10 cellular contexts compared by ENCODE assay signal in genomic region chr17:75392559-75392958, GRCh38. TPM values are rescaled to one million over a fixed set of nuclear protein-coding genes. Genes with fewer than 3 reads are reported as not detected.
DNase-seq lines count a peak whose midpoint lies in the region; ATAC-seq, FAIRE-seq and TF ChIP-seq lines count a peak whose summit lies in the region.
"Had no signal": no experiment of that assay in that cellular context is flagged by ENCODE, and none has a peak within 500 bp of the region (broad histone marks: within the 10 kb centered on the region; RNA-seq: fewer than 3 reads in every experiment).

No MANE protein-coding gene starts in this region.

- no peak for TF ChIP-seq POLR2A in endothelial cell of umbilical vein (IDR thresholded peaks at IDR 0.05; ENCODE audit: low read depth, low read length)

- H3K27me3 Mint-ChIP-seq in CD8-positive, alpha-beta memory T cell = no peaks in the 10 kb centered on the region

- peaks cover 5% of the 10 kb centered on the region for H4K20me1 ChIP-seq in endothelial cell of umbilical vein (replicated peaks; ENCODE audit: control insufficient read depth, extremely low read depth, insufficient read depth, low read length)

- H3K4me1 Mint-ChIP-seq in CD8-positive, alpha-beta memory T cell = peaks cover 76 to 93% (median 92%) of the 10 kb centered on the region in 3 donors

- no peaks in the 10 kb centered on the region for H3K9me3 Mint-ChIP-seq in CD8-positive, alpha-beta memory T cell

- H3K36me3 ChIP-seq in CD8-positive, alpha-beta memory T cell (ENCODE audit: insufficient read depth, low read length) = peaks cover 6% of the 10 kb centered on the region
- H3K36me3 ChIP-seq in Panc1 (ENCODE audit: control insufficient read depth, insufficient read depth, low read length) = peaks cover 7% of the 10 kb centered on the region
- no peaks in the 10 kb centered on the region for H3K36me3 ChIP-seq in endothelial cell of umbilical vein (ENCODE audit: control insufficient read depth in 2 of 2, extremely low read depth in 1 of 2, insufficient read depth in 2 of 2, low read length in 2 of 2)
- H3K36me3 ChIP-seq in neutrophil = peaks cover 46% of the 10 kb centered on the region
- H3K36me3 ChIP-seq in SJCRH30 = peaks cover 2% of the 10 kb centered on the region; the same call in 1 of the 2 replicates
- H3K36me3 ChIP-seq: vagina had no signal

- H3K4me3 ChIP-seq in CD8-positive, alpha-beta memory T cell (ENCODE audit: low read length) = no peak overlapping the region
- H3K4me3 ChIP-seq in Panc1 (ENCODE audit: low read depth in 2 of 2, low read length in 2 of 2) = peak overlapping the region; percentile 74 to 82
- H3K4me3 ChIP-seq in endothelial cell of umbilical vein (replicated peaks in 1 of 3; ENCODE audit: insufficient read depth in 1 of 3, low read depth in 1 of 3, low read length in 3 of 3) = peak overlapping the region in 2 of 3 experiments; percentile 8 to 76
- H3K4me3 ChIP-seq in neutrophil (ENCODE audit: low read depth in 1 of 2, low read length in 1 of 2) = peak overlapping the region in 1 of 2 experiments; percentile 61
- H3K4me3 ChIP-seq in SJCRH30 = no peak overlapping the region

- no peak overlapping the region for H2AFZ ChIP-seq in endothelial cell of umbilical vein (ENCODE audit: low read depth, low read length)

- dilution Hi-C loops in endothelial cell of umbilical vein (cut with MboI; ENCODE audit: extremely low pct_ligation_motif_present, low sequenced_read_pairs) = no loop called here

- H3K4me1 ChIP-seq in CD8-positive, alpha-beta memory T cell (ENCODE audit: insufficient read depth, low read length) = peaks cover 65% of the 10 kb centered on the region
- H3K4me1 ChIP-seq in Panc1 (ENCODE audit: control insufficient read depth, insufficient read depth, low read length) (peaks cover 46% of the 10 kb centered on the region), endothelial cell of umbilical vein (ENCODE audit: control insufficient read depth, extremely low read depth, insufficient read depth, low read length) (peaks cover 26% of the 10 kb centered on the region), neutrophil (ENCODE audit: control insufficient read depth in 1 of 2, insufficient read depth in 1 of 2, low read depth in 1 of 2, low read length in 1 of 2) (peaks cover 53 to 66% of the 10 kb centered on the region in 2 experiments), SJCRH30 (peaks cover 8% of the 10 kb centered on the region)

- intact Hi-C loops in Panc1 (cut with micrococcal nuclease; ENCODE audit: unreplicated experiment) (no loop called here), endothelial cell of umbilical vein (cut with micrococcal nuclease) (no loop called here)

- CTCF ChIA-PET in CD8-positive, alpha-beta memory T cell (lab: Charles Lee) = interaction anchor here (1.9 kb wide), 1 partner anchor 12 kb away, joined by 9 read pairs; no protein-coding TSS in a partner anchor
- CTCF ChIA-PET in Panc1 (lab: Charles Lee) (no interaction called here), endothelial cell of umbilical vein (lab: Charles Lee) (interaction anchor here (1.0 to 6.9 kb wide), 9 partner anchors 12 to 191 kb away, joined by 3 to 71 read pairs (median 5); partner anchors contain the start of genes GRB2 and MIF4GD)

- no peak overlapping the region for H3K27ac ChIP-seq in CD8-positive, alpha-beta memory T cell (ENCODE audit: low read depth, low read length)
- H3K27ac ChIP-seq in Panc1 (ENCODE audit: low read length) (peak overlapping the region; percentile 93), endothelial cell of umbilical vein (ENCODE audit: insufficient read depth, low read depth, low read length) (no peak overlapping the region), neutrophil (peak overlapping the region; percentile 84), SJCRH30 (no peak overlapping the region)

- in situ Hi-C loops in Panc1 (cut with HindIII; ENCODE audit: low pct_unique_long_range_greater_than_20kb, low sequenced_read_pairs) = no loop called here

- H3K9me1 ChIP-seq in endothelial cell of umbilical vein (replicated peaks; ENCODE audit: control insufficient read depth, extremely low read depth, insufficient read depth, low read length) = no peaks in the 10 kb centered on the region

- no peak for DNase-seq in CD8-positive, alpha-beta memory T cell
- DNase-seq in Panc1 (ENCODE audit: low read depth, low spot score) = no peak
- DNase-seq in endothelial cell of umbilical vein (ENCODE audit: low read depth, low spot score) = no peak
- no peak for DNase-seq in mucosa of gallbladder (ENCODE audit: low spot score)
- DNase-seq in SJCRH30 = no peak
- no peak for DNase-seq in NCI-H1930 (lab: John Stamatoyannopoulos, UW)

- H3K27me3 ChIP-seq in CD8-positive, alpha-beta memory T cell (ENCODE audit: insufficient read depth, low read length, poor library complexity, severe bottlenecking) = no peaks in the 10 kb centered on the region
- H3K27me3 ChIP-seq in Panc1 (ENCODE audit: control insufficient read depth, insufficient read depth, low read length) (no peaks in the 10 kb centered on the region), endothelial cell of umbilical vein (ENCODE audit: control insufficient read depth in 2 of 2, insufficient read depth in 2 of 2, low read length in 2 of 2) (no peaks in the 10 kb centered on the region), neutrophil (no peaks in the 10 kb centered on the region), SJCRH30 (no peaks in the 10 kb centered on the region)
- H3K27me3 ChIP-seq: vagina had no signal

- H3K4me2 ChIP-seq in endothelial cell of umbilical vein (ENCODE audit: insufficient read depth, low read length) = peak overlapping the region; percentile 90

- H3K9ac ChIP-seq in endothelial cell of umbilical vein (replicated peaks; ENCODE audit: extremely low read depth, insufficient read depth, low read length) = peak overlapping the region; percentile 65

- POLR2A ChIA-PET in CD8-positive, alpha-beta memory T cell (lab: Charles Lee) = interaction anchor here (2.3 kb wide), 1 partner anchor 13 kb away, joined by 15 read pairs; the partner anchor contains the start of gene GRB2
- POLR2A ChIA-PET in Panc1 (lab: Charles Lee) (interaction anchor here (0.6 to 1.1 kb wide), 3 partner anchors 13 to 61 kb away, joined by 3 to 9 read pairs (median 4); partner anchors contain the start of gene GRB2), endothelial cell of umbilical vein (lab: Charles Lee) (interaction anchor here (1.9 to 3.2 kb wide), 2 partner anchors 13 to 67 kb away, joined by 5 to 11 read pairs; no protein-coding TSS in a partner anchor)

- H3K27ac Mint-ChIP-seq in CD8-positive, alpha-beta memory T cell = peak overlapping the region in 5 of 8 donors; percentile 2 to 95 (median 42)

- no peak for ATAC-seq in Panc1
- ATAC-seq in HG03354 (IDR thresholded peaks at IDR 0.05; ENCODE audit: poor library complexity, severe bottlenecking, unreplicated experiment) = no peak

- no peak for FAIRE-seq in endothelial cell of umbilical vein (lab: Jason Lieb, UNC)
- FAIRE-seq: RCC 7860 had no signal

- BruUV-seq in Panc1 (replicated peaks; lab: Mats Ljungman, UMichigan) (no TSS peak), endothelial cell of umbilical vein (replicated peaks; lab: Mats Ljungman, UMichigan) (no TSS peak)

- H3K9me3 ChIP-seq in CD8-positive, alpha-beta memory T cell (ENCODE audit: low read length) = no peaks in the 10 kb centered on the region
- H3K9me3 ChIP-seq in Panc1 (ENCODE audit: control insufficient read depth, insufficient read depth, low read depth, low read length) (no peaks in the 10 kb centered on the region), endothelial cell of umbilical vein (replicated peaks; ENCODE audit: control insufficient read depth, insufficient read depth, low read length) (no peaks in the 10 kb centered on the region), neutrophil (no peaks in the 10 kb centered on the region), SJCRH30 (replicated peaks) (no peaks in the 10 kb centered on the region)
- H3K9me3 ChIP-seq: vagina had no signal

- peaks cover 0 to 53% (median 7%) of the 10 kb centered on the region in 3 donors for H3K36me3 Mint-ChIP-seq in CD8-positive, alpha-beta memory T cell

- TF ChIP-seq CTCF in Panc1 (IDR thresholded peaks at IDR 0.05) = no peak
- TF ChIP-seq CTCF in endothelial cell of umbilical vein (IDR thresholded peaks at IDR 0.05; ENCODE audit: extremely low read depth in 1 of 2, insufficient read depth in 1 of 2, low read depth in 1 of 2, low read length in 2 of 2) = no peak
- no peak for TF ChIP-seq CTCF in neutrophil (IDR thresholded peaks at IDR 0.05)

- H3K4me3 Mint-ChIP-seq in CD8-positive, alpha-beta memory T cell = peak overlapping the region in 3 of 7 donors; percentile 7 to 63 (median 26)

- H3K79me2 ChIP-seq in endothelial cell of umbilical vein (ENCODE audit: control insufficient read depth, insufficient read depth, low read length) = peaks cover 92% of the 10 kb centered on the region

TF ChIP-seq in endothelial cell of umbilical vein, 7 proteins besides CTCF, POLR2A, EP300 and RAD21:
- TF ChIP-seq EZH2 (IDR thresholded peaks at IDR 0.05; ENCODE audit: borderline replicate concordance, low read depth, low read length, severe bottlenecking) = no peak
- no peak for TF ChIP-seq JUN (IDR thresholded peaks at IDR 0.05; ENCODE audit: borderline replicate concordance, insufficient read depth, insufficient read length, low read depth)
- TF ChIP-seq FOS (IDR thresholded peaks at IDR 0.05; ENCODE audit: borderline replicate concordance, insufficient read depth, low read length) = no peak
- no peak for TF ChIP-seq POLR2AphosphoS5 (IDR thresholded peaks at IDR 0.05; ENCODE audit: insufficient read depth, low read depth, low read length)
- TF ChIP-seq GATA2 (IDR thresholded peaks at IDR 0.05; ENCODE audit: insufficient read depth, insufficient read length, low read depth, low read length) = no peak
- TF ChIP-seq MYC (IDR thresholded peaks at IDR 0.05; ENCODE audit: low read depth, low read length) = no peak
- TF ChIP-seq MAX (IDR thresholded peaks at IDR 0.05; ENCODE audit: insufficient read depth, insufficient read length) = no peak

RNA-seq across cellular contexts. Expression of gene GRB2, which starts 12.9 kb away (rescaled TPM):
- 100 to 1,000 TPM; 180 to 189 TPM for total RNA-seq in CD8-positive, alpha-beta memory T cell
- polyA plus RNA-seq in CD8-positive, alpha-beta memory T cell = 158 TPM
- total RNA-seq in Panc1 (2021; ENCODE audit: unreplicated experiment) (148 TPM), endothelial cell of umbilical vein (93.9 and 94.8 TPM in 2 replicates), mucosa of gallbladder (94.3 TPM)
- 94.8 TPM for polyA plus RNA-seq in Panc1 (2012; ENCODE audit: insufficient read length)
- polyA plus RNA-seq in endothelial cell of umbilical vein = 41.8 and 51.5 TPM in 2 replicates
- 65.2 and 76.7 TPM in 2 replicates for polyA plus RNA-seq in endothelial cell of umbilical vein (2011; cell fraction: cytosol; rRNA removed)
- polyA plus RNA-seq in endothelial cell of umbilical vein (2011; cell fraction: nucleus; rRNA removed) = 35.4 and 39.0 TPM in 2 replicates
- polyA plus RNA-seq in endothelial cell of umbilical vein (2012) = 78.0 and 101 TPM in 2 replicates
- 49.6 and 54.7 TPM in 2 replicates for polyA minus RNA-seq in endothelial cell of umbilical vein
- 19.7 TPM for polyA minus RNA-seq in endothelial cell of umbilical vein (2011; cell fraction: cytosol; rRNA and poly(A)+ RNA removed)
- polyA minus RNA-seq in endothelial cell of umbilical vein (2011; cell fraction: nucleus; rRNA and poly(A)+ RNA removed) = 25.7 and 26.0 TPM in 2 replicates
- total RNA-seq in SJCRH30 (2014; rRNA removed; shearing (Covaris generic)) = 91.8 and 92.9 TPM in 2 replicates

Comparison
In these comparisons a context has a peak if more than half of its experiments do, and no peak if none do; other contexts are left out.
1. H3K27ac ChIP-seq: peak in Panc1 (single experiment) and neutrophil (single experiment); none in CD8-positive, alpha-beta memory T cell (single experiment), endothelial cell of umbilical vein (single experiment) and SJCRH30 (single experiment).
2. H3K4me3 ChIP-seq: peak in Panc1 (2 of 2) and endothelial cell of umbilical vein (2 of 3); none in CD8-positive, alpha-beta memory T cell (single experiment) and SJCRH30 (single experiment).